Comparison of ENCODE assay signal across 7 cellular contexts in the genomic region with DNA sequence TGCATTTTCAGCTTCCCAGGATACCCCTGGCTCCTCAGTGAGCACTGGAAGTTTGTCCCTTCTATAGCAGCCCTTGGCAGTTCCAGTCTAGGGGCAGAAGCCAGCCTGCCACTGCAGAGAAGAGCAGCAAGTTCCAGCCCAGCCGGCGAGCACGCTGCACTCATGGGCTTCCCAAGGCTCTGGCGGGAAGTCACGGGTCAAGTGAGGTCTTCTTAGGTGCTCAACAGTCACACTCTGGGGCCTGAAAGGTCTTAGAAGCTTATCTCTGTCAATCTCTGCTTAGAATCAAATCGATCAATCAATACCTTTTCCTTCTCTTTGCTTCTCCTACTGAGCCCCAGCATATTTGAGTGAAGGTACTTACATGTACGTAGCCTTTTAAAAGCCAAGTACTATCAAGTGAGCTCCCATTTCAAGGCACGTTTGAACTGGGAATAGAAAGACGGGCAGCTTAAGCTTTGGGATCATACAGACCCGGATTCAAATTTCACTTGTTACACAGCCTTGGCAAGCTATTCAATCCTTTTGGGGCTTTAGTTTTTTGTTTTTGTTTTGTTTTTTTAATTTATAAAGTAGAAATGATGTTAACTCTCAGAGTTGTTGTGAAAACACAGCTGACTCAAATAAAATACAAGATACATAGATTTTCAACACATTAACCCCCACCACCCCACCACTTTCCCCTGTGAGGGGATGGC.
A peak's percentile ranks its signal among the peaks of the same experiment; 100 is the strongest.
DNase-seq lines count a peak whose midpoint lies in the region; ATAC-seq and TF ChIP-seq lines count a peak whose summit lies in the region.

No MANE protein-coding gene starts in this region.

- H2BK20ac ChIP-seq in IMR-90 (ENCODE audit: low read depth, low read length): peak overlapping the region; percentile 50

- H3K4me1 Mint-ChIP-seq in activated T-helper 2 cell treated with anti-CD3 and anti-CD28 coated beads, Interferon-gamma antibody, Interleukin-2, Interleukin-4, amounts not matched to agents 10 μg/mL and 5 μg/mL and 100 μg/mL, durations not matched to agents 14 hours and 24 hours and 36 hours (ENCODE audit: low read depth): peaks cover 38% of the 10 kb centered on the region
- peaks cover 11 to 54% (median 14%) of the 10 kb centered on the region in 4 donors for H3K4me1 Mint-ChIP-seq in naive thymus-derived CD8-positive, alpha-beta T cell

- H3K4ac ChIP-seq in IMR-90 (ENCODE audit: low read depth, low read length): peak overlapping the region; percentile 89

- peak overlapping the region; percentile 9; the same call in 1 of the 3 replicates for H2BK15ac ChIP-seq in IMR-90 (ENCODE audit: low read depth, low read length)

- no peak for ATAC-seq in IMR-90 (ENCODE audit: low read depth)
- peak; percentile 54 for ATAC-seq in left ventricle myocardium superior
- ATAC-seq in naive thymus-derived CD8-positive, alpha-beta T cell: no peak

- H3K27ac ChIP-seq in IMR-90 (ENCODE audit: insufficient read depth, low read length) (peak overlapping the region; percentile 81), smooth muscle cell (ENCODE audit: low read depth) (peak overlapping the region; percentile 93)

- peak overlapping the region; percentile 33 for H2BK120ac ChIP-seq in IMR-90 (ENCODE audit: low read depth, low read length)

- 69% methylated on average over 7 of the region's 10 CpGs; no CpG with 5 or more reads in 1 of the 2 experiments for WGBS in IMR-90 (ENCODE audit: extremely low coverage in 2 of 2, insufficient read length in 1 of 2), 2 experiments
- WGBS in smooth muscle cell (ENCODE audit: low lambda C conversion rate): 63% methylated on average over 10 of the region's 10 CpGs

- dilution Hi-C loops in IMR-90 (cut with HindIII; ENCODE audit: low sequenced_read_pairs, unreplicated experiment): no loop called here

- CTCF ChIA-PET in IMR-90 (lab: Yijun Ruan, JAX): interaction anchor here (0.5 to 1.9 kb wide), 3 partner anchors 11 to 479 kb away, joined by 4 to 6 read pairs (median 4); no protein-coding TSS in a partner anchor

- DNase-seq in IMR-90: no peak
- DNase-seq in activated T-helper 2 cell treated with anti-CD3 and anti-CD28 coated beads, Interferon-gamma antibody, Interleukin-2, Interleukin-4, amounts not matched to agents 10 μg/mL and 5 μg/mL and 100 μg/mL, durations not matched to agents 14 hours and 24 hours and 36 hours (ENCODE audit: low spot score): no peak
- DNase-seq in left ventricle myocardium superior: peak; percentile 58
- no peak for DNase-seq in smooth muscle cell (lab: John Stamatoyannopoulos, UW; ENCODE audit: unreplicated experiment)
- DNase-seq in naive thymus-derived CD8-positive, alpha-beta T cell: no peak
- no peak for DNase-seq in T1000 (lab: John Stamatoyannopoulos, UW)
- no peak for DNase-seq in RKO (ENCODE audit: low spot score)

- H3K4me1 ChIP-seq in IMR-90 (ENCODE audit: control insufficient read depth, insufficient read depth, low read length): peaks cover 47% of the 10 kb centered on the region
- peaks cover 28% of the 10 kb centered on the region for H3K4me1 ChIP-seq in smooth muscle cell (ENCODE audit: low read depth)

- no TSS peak for BruUV-seq in IMR-90 (replicated peaks; lab: Mats Ljungman, UMichigan)

- peak overlapping the region; percentile 84 for H2AK5ac ChIP-seq in IMR-90 (ENCODE audit: low read depth, low read length)

- peak overlapping the region; percentile 63 for H3K18ac ChIP-seq in IMR-90 (ENCODE audit: low read depth, low read length)

- H2AFZ ChIP-seq in IMR-90 (replicated peaks; ENCODE audit: low read length, poor library complexity) (no peak overlapping the region), smooth muscle cell (ENCODE audit: low read depth) (no peak overlapping the region)

- no peak for TF ChIP-seq POLR2A in IMR-90 (IDR thresholded peaks at IDR 0.05; ENCODE audit: low read depth, low read length)

- H3K36me3 Mint-ChIP-seq in activated T-helper 2 cell treated with anti-CD3 and anti-CD28 coated beads, Interferon-gamma antibody, Interleukin-2, Interleukin-4, amounts not matched to agents 10 μg/mL and 5 μg/mL and 100 μg/mL, durations not matched to agents 14 hours and 24 hours and 36 hours (ENCODE audit: low read depth): peaks cover 89% of the 10 kb centered on the region
- H3K36me3 Mint-ChIP-seq in naive thymus-derived CD8-positive, alpha-beta T cell: peaks cover 0 to 85% (median 20%) of the 10 kb centered on the region in 3 donors

- peak overlapping the region; percentile 80; the same call in 1 of the 2 replicates for H4K5ac ChIP-seq in IMR-90 (ENCODE audit: low read depth, low read length)

- peaks cover 34% of the 10 kb centered on the region for H3K9me1 ChIP-seq in IMR-90 (ENCODE audit: insufficient read depth, low read length)

- peak overlapping the region; percentile 59 for H3K23ac ChIP-seq in IMR-90 (ENCODE audit: low read depth, low read length)

- H3K27me3 Mint-ChIP-seq in activated T-helper 2 cell treated with anti-CD3 and anti-CD28 coated beads, Interferon-gamma antibody, Interleukin-2, Interleukin-4, amounts not matched to agents 10 μg/mL and 5 μg/mL and 100 μg/mL, durations not matched to agents 14 hours and 24 hours and 36 hours (ENCODE audit: low read depth): no peaks in the 10 kb centered on the region
- H3K27me3 Mint-ChIP-seq in naive thymus-derived CD8-positive, alpha-beta T cell: no peaks in the 10 kb centered on the region

- peaks cover 74% of the 10 kb centered on the region for H3K36me3 ChIP-seq in IMR-90 (ENCODE audit: control insufficient read depth, insufficient read depth, low read length)
- H3K36me3 ChIP-seq in smooth muscle cell (ENCODE audit: low read depth): no peaks in the 10 kb centered on the region

- H3K4me3 ChIP-seq in IMR-90 (ENCODE audit: insufficient read depth, low read depth, low read length) (no peak overlapping the region), smooth muscle cell (no peak overlapping the region)

- peak overlapping the region; percentile 49 for H3K56ac ChIP-seq in IMR-90 (ENCODE audit: extremely low read depth, insufficient read depth, low read length)

- H3K9me3 ChIP-seq in IMR-90 (ENCODE audit: control insufficient read depth, insufficient read depth, low read length): no peaks in the 10 kb centered on the region
- no peaks in the 10 kb centered on the region for H3K9me3 ChIP-seq in smooth muscle cell (replicated peaks; ENCODE audit: low read depth)

- H3K27me3 ChIP-seq in IMR-90 (ENCODE audit: control insufficient read depth, insufficient read depth, low read length) (no peaks in the 10 kb centered on the region), smooth muscle cell (ENCODE audit: low read depth) (no peaks in the 10 kb centered on the region)

- H4K8ac ChIP-seq in IMR-90 (ENCODE audit: low read depth in 2 of 2, low read length in 2 of 2): peak overlapping the region; percentile 42 to 78

- no peak overlapping the region for H3K4me3 Mint-ChIP-seq in activated T-helper 2 cell treated with anti-CD3 and anti-CD28 coated beads, Interferon-gamma antibody, Interleukin-2, Interleukin-4, amounts not matched to agents 10 μg/mL and 5 μg/mL and 100 μg/mL, durations not matched to agents 14 hours and 24 hours and 36 hours (ENCODE audit: low read depth)
- no peak overlapping the region for H3K4me3 Mint-ChIP-seq in naive thymus-derived CD8-positive, alpha-beta T cell

- peak overlapping the region; percentile 59 for H3K27ac Mint-ChIP-seq in activated T-helper 2 cell treated with anti-CD3 and anti-CD28 coated beads, Interferon-gamma antibody, Interleukin-2, Interleukin-4, amounts not matched to agents 10 μg/mL and 5 μg/mL and 100 μg/mL, durations not matched to agents 14 hours and 24 hours and 36 hours
- H3K27ac Mint-ChIP-seq in naive thymus-derived CD8-positive, alpha-beta T cell: peak overlapping the region in 2 of 10 donors; percentile 34 to 79

- H3K9me3 Mint-ChIP-seq in activated T-helper 2 cell treated with anti-CD3 and anti-CD28 coated beads, Interferon-gamma antibody, Interleukin-2, Interleukin-4, amounts not matched to agents 10 μg/mL and 5 μg/mL and 100 μg/mL, durations not matched to agents 14 hours and 24 hours and 36 hours: no peaks in the 10 kb centered on the region
- no peaks in the 10 kb centered on the region for H3K9me3 Mint-ChIP-seq in naive thymus-derived CD8-positive, alpha-beta T cell

- H3K4me2 ChIP-seq in IMR-90 (ENCODE audit: low read depth, low read length) (peak overlapping the region; percentile 28; the same call in 1 of the 2 replicates), smooth muscle cell (peak overlapping the region; percentile 70)

- in situ Hi-C loops in IMR-90 (cut with MboI; ENCODE audit: low sequenced_read_pairs): no loop called here

- H4K91ac ChIP-seq in IMR-90 (ENCODE audit: insufficient read depth, low read depth, low read length): peak overlapping the region; percentile 41

- H3K79me1 ChIP-seq in IMR-90 (ENCODE audit: low read depth in 1 of 2, low read length in 2 of 2): peaks cover 0 to 59% of the 10 kb centered on the region in 2 experiments; a peak in 3 of 4 replicates

- TF ChIP-seq CTCF in IMR-90 (conservative IDR thresholded peaks at IDR 0.05; ENCODE audit: low read depth, low read length) (no peak), smooth muscle cell (IDR thresholded peaks at IDR 0.05; ENCODE audit: borderline replicate concordance, insufficient read depth, poor library complexity, severe bottlenecking) (no peak)

- H2AK9ac ChIP-seq in IMR-90 (replicated peaks; ENCODE audit: low read depth, low read length, poor library complexity): peak overlapping the region; percentile 5

- intact Hi-C loops in IMR-90 (cut with micrococcal nuclease) (no loop called here), left ventricle myocardium superior (cut with micrococcal nuclease) (no loop called here)
- intact Hi-C loops in activated T-helper 2 cell treated with anti-CD3 and anti-CD28 coated beads, Interferon-gamma antibody, Interleukin-2, Interleukin-4, amounts not matched to agents 10 μg/mL and 5 μg/mL and 100 μg/mL, durations not matched to agents 14 hours and 24 hours and 36 hours (cut with micrococcal nuclease): no loop called here

- H3K9ac ChIP-seq in IMR-90 (ENCODE audit: low read depth, low read length) (peak overlapping the region; percentile 5; the same call in 1 of the 2 replicates), smooth muscle cell (ENCODE audit: low read depth) (peak overlapping the region; percentile 69)

- H2BK5ac ChIP-seq in IMR-90 (ENCODE audit: low read depth, low read length, poor library complexity, severe bottlenecking): peak overlapping the region; percentile 89

- peaks cover 36% of the 10 kb centered on the region for H3F3A ChIP-seq in smooth muscle cell (ENCODE audit: low read depth)

- H3K14ac ChIP-seq in IMR-90 (replicated peaks; ENCODE audit: low read depth, low read length): peak overlapping the region; percentile 82

- peaks cover 32% of the 10 kb centered on the region for H3K79me2 ChIP-seq in smooth muscle cell (ENCODE audit: low read depth)

- H4K20me1 ChIP-seq in IMR-90 (ENCODE audit: insufficient read depth, low read length) (peaks cover 98% of the 10 kb centered on the region), smooth muscle cell (ENCODE audit: low read depth) (no peaks in the 10 kb centered on the region)

- POLR2A ChIA-PET in IMR-90 (lab: Charles Lee; ENCODE audit: unreplicated experiment): interaction anchor here (1.0 kb wide), 1 partner anchor 24 kb away, joined by 3 read pairs; no protein-coding TSS in a partner anchor
- POLR2A ChIA-PET in naive thymus-derived CD8-positive, alpha-beta T cell (lab: Charles Lee): no interaction called here

- no peak for TF ChIP-seq RAD21 in IMR-90 (IDR thresholded peaks at IDR 0.05; ENCODE audit: low read length)

TF ChIP-seq in IMR-90, 13 proteins besides CTCF, POLR2A, EP300 and RAD21:
- TF ChIP-seq BHLHE40 (IDR thresholded peaks at IDR 0.05; ENCODE audit: low read depth, low read length): no peak
